In genomic region chr4:75715105-75715799, GRCh38 we compare ENCODE assay signal across 1 cellular context.
TF ChIP-seq lines count a peak whose summit lies in the region.

No MANE protein-coding gene starts in this region.

TF ChIP-seq in H1, 55 proteins besides CTCF, POLR2A, EP300 and RAD21 (continued from another document):
- TF ChIP-seq CEBPB (IDR thresholded peaks at IDR 0.05; ENCODE audit: low read depth, low read length) (no peak), PHF8 (conservative IDR thresholded peaks at IDR 0.05; ENCODE audit: low read depth, low read length) (no peak), TBP (IDR thresholded peaks at IDR 0.05; ENCODE audit: low read depth, low read length) (no peak), CREB1 (IDR thresholded peaks at IDR 0.05) (no peak), TAF7 (optimal IDR thresholded peaks at IDR 0.05; ENCODE audit: borderline replicate concordance, low read depth, low read length) (no peak), POLR2AphosphoS5 (IDR thresholded peaks at IDR 0.05; ENCODE audit: low read depth, low read length) (no peak), CHD1 (IDR thresholded peaks at IDR 0.05; ENCODE audit: low read depth, low read length) (no peak), KDM4A (IDR thresholded peaks at IDR 0.05; ENCODE audit: low read depth, low read length, severe bottlenecking) (no peak)
